ENCODE assay signal across 8 cellular contexts in genomic region chr19:9818734-9819589, GRCh38. TPM values are rescaled to one million over a fixed set of nuclear protein-coding genes. Genes with fewer than 3 reads are reported as not detected.
DNase-seq lines count a peak whose midpoint lies in the region; TF ChIP-seq lines count a peak whose summit lies in the region.

Gene FBXL12 (minus strand): TSS chr19:9819079. CDS start chr19:9818813, 266 bp downstream.

- peaks cover 18% of the 10 kb centered on the region for H3K36me3 Mint-ChIP-seq in activated naive CD4-positive, alpha-beta T cell treated with anti-CD3 and anti-CD28 coated beads for 36 hours (ENCODE audit: low read depth)

- peak within 1 kb of the TSS; percentile 91 for H2AK5ac ChIP-seq in neuronal stem cell (ENCODE audit: low read depth, low read length)

- peak within 1 kb of the TSS; percentile 96 for H3K9ac ChIP-seq in neuronal stem cell (ENCODE audit: low read depth, low read length, poor library complexity)

- H3K27ac ChIP-seq in neuronal stem cell (replicated peaks; ENCODE audit: low read length) = peak within 1 kb of the TSS; percentile 94

- H3K4me1 Mint-ChIP-seq in activated naive CD4-positive, alpha-beta T cell treated with anti-CD3 and anti-CD28 coated beads for 36 hours (ENCODE audit: low read depth) = peaks cover 31% of the 10 kb centered on the region

- peaks cover 7% of the 10 kb centered on the region for H3K9me3 Mint-ChIP-seq in activated naive CD4-positive, alpha-beta T cell treated with anti-CD3 and anti-CD28 coated beads for 36 hours

- no peaks in the 10 kb centered on the region for H3K27me3 ChIP-seq in neuronal stem cell (ENCODE audit: control insufficient read depth in 3 of 3, insufficient read depth in 3 of 3, low read depth in 1 of 3, low read length in 3 of 3)

- DNase-seq in GF-D8 (lab: John Stamatoyannopoulos, UW) (peak; percentile 100), HEK293T (ENCODE audit: extremely low spot score) (peak; percentile 98), NAMALWA (ENCODE audit: low spot score) (peak; percentile 99), SK-N-DZ (ENCODE audit: low spot score) (peak; percentile 99), foreskin melanocyte (peak; percentile 98), neuronal stem cell (ENCODE audit: low spot score) (peak; percentile 100)
- peak; percentile 100 for DNase-seq in activated naive CD4-positive, alpha-beta T cell treated with anti-CD3 and anti-CD28 coated beads for 36 hours

- no peak within 1 kb of the TSS for H4K91ac ChIP-seq in neuronal stem cell (ENCODE audit: low read depth, low read length, poor library complexity)

- peak within 1 kb of the TSS; percentile 94 for H2BK5ac ChIP-seq in neuronal stem cell (ENCODE audit: low read length)

- peak within 1 kb of the TSS; percentile 96 to 99 for H3K4me3 ChIP-seq in neuronal stem cell (ENCODE audit: low read length in 2 of 2)

- no peak for TF ChIP-seq CTCF in subcutaneous adipose tissue (IDR thresholded peaks at IDR 0.05; ENCODE audit: low read depth)

- CTCF ChIA-PET in HEK293T (lab: Yijun Ruan, JAX) = no interaction called here
- CTCF ChIA-PET in activated naive CD4-positive, alpha-beta T cell treated with anti-CD3 and anti-CD28 coated beads for 36 hours (lab: Charles Lee) = no interaction called here

- peaks cover 11% of the 10 kb centered on the region for H3K79me1 ChIP-seq in neuronal stem cell (ENCODE audit: low read depth, low read length)

- H3K27me3 Mint-ChIP-seq in activated naive CD4-positive, alpha-beta T cell treated with anti-CD3 and anti-CD28 coated beads for 36 hours (ENCODE audit: low read depth) = no peaks in the 10 kb centered on the region

- H3K4me3 Mint-ChIP-seq in activated naive CD4-positive, alpha-beta T cell treated with anti-CD3 and anti-CD28 coated beads for 36 hours = peak within 1 kb of the TSS; percentile 82

- peaks cover 0 to 26% of the 10 kb centered on the region in 2 donors for H3K36me3 ChIP-seq in neuronal stem cell (replicated peaks in 1 of 2; ENCODE audit: control insufficient read depth in 2 of 2, insufficient read depth in 2 of 2, low read length in 2 of 2)

- H3K27ac Mint-ChIP-seq in activated naive CD4-positive, alpha-beta T cell treated with anti-CD3 and anti-CD28 coated beads for 36 hours = peak within 1 kb of the TSS; percentile 86

- peak within 1 kb of the TSS; percentile 99 for H3K18ac ChIP-seq in neuronal stem cell (ENCODE audit: low read length)

- H2BK120ac ChIP-seq in neuronal stem cell (ENCODE audit: low read depth, low read length) = no peak within 1 kb of the TSS

- H3K14ac ChIP-seq in neuronal stem cell (ENCODE audit: low read length) = peak within 1 kb of the TSS; percentile 90

- intact Hi-C loops in activated naive CD4-positive, alpha-beta T cell treated with anti-CD3 and anti-CD28 coated beads for 36 hours (cut with micrococcal nuclease) = loop anchor here (1.0 to 2.0 kb wide), 7 partner anchors 8 to 679 kb away; partner anchors contain the start of genes PIN1, UBL5 and ZNF317

- H3K9me3 ChIP-seq in neuronal stem cell (replicated peaks in 1 of 2; ENCODE audit: control insufficient read depth in 2 of 2, insufficient read depth in 1 of 2, low read depth in 1 of 2, low read length in 2 of 2) = peaks cover 0 to 5% of the 10 kb centered on the region in 2 donors

- peaks cover 6 to 7% of the 10 kb centered on the region in 2 donors for H3K4me1 ChIP-seq in neuronal stem cell (ENCODE audit: control insufficient read depth in 2 of 2, insufficient read depth in 1 of 2, low read depth in 1 of 2, low read length in 2 of 2)

- H3K4me2 ChIP-seq in neuronal stem cell (ENCODE audit: insufficient read depth, low read length, poor library complexity, severe bottlenecking) = peak within 1 kb of the TSS; percentile 95

- POLR2A ChIA-PET in HEK293T (lab: Yijun Ruan, JAX) = interaction anchor here (0.6 to 1.9 kb wide), 7 partner anchors 8 to 384 kb away, joined by 3 to 25 read pairs (median 4); partner anchors contain the start of genes PIN1, UBL5, ZNF266 and ZNF846

- H2BK12ac ChIP-seq in neuronal stem cell (ENCODE audit: low read length) = no peak within 1 kb of the TSS

- peak within 1 kb of the TSS; percentile 92 for H4K8ac ChIP-seq in neuronal stem cell (ENCODE audit: low read depth, low read length)

- no CpG with 5 or more reads among the region's 81 CpGs for WGBS in neuronal stem cell (ENCODE audit: extremely low coverage in 2 of 2, insufficient read length in 2 of 2, insufficient replicate concordance in 1 of 2), 2 donors

- H3K4ac ChIP-seq in neuronal stem cell (ENCODE audit: low read length) = peak within 1 kb of the TSS; percentile 67

- peak within 1 kb of the TSS; percentile 98 for H3K23ac ChIP-seq in neuronal stem cell (ENCODE audit: low read depth, low read length, poor library complexity)

- H2BK15ac ChIP-seq in neuronal stem cell (ENCODE audit: low read length) = peak within 1 kb of the TSS; percentile 89

- peak within 1 kb of the TSS; percentile 100 for H2AFZ ChIP-seq in neuronal stem cell (ENCODE audit: low read length)

TF ChIP-seq in HEK293T, 16 proteins besides CTCF, POLR2A, EP300 and RAD21:
- TF ChIP-seq CTBP1 (IDR thresholded peaks at IDR 0.05; ENCODE audit: borderline replicate concordance) (no peak), SP1 (IDR thresholded peaks at IDR 0.05) (no peak), TARDBP (IDR thresholded peaks at IDR 0.05) (no peak), PKNOX1 (IDR thresholded peaks at IDR 0.05) (0 out of 2 replicates have a peak, but pooled peaks have one; percentile 25), LEF1 (IDR thresholded peaks at IDR 0.05; ENCODE audit: borderline replicate concordance) (no peak), ZNF384 (IDR thresholded peaks at IDR 0.05) (no peak), FOXK2 (IDR thresholded peaks at IDR 0.05) (no peak), FOXA1 (IDR thresholded peaks at IDR 0.05) (no peak), ELF4 (IDR thresholded peaks at IDR 0.05) (peak; percentile 73), FOXM1 (IDR thresholded peaks at IDR 0.05; ENCODE audit: borderline replicate concordance) (no peak), SUZ12 (IDR thresholded peaks at IDR 0.05) (no peak), ARNT (IDR thresholded peaks at IDR 0.05) (no peak), NFRKB (IDR thresholded peaks at IDR 0.05) (no peak), BHLHE40 (IDR thresholded peaks at IDR 0.05; ENCODE audit: borderline replicate concordance) (no peak), L3MBTL2 (conservative IDR thresholded peaks at IDR 0.05) (peak; percentile 66), HDGF (IDR thresholded peaks at IDR 0.05; ENCODE audit: borderline replicate concordance) (no peak)
TF ChIP-seq in HEK293T: peak in this region for 3.

RNA-seq across cellular contexts. Expression of gene FBXL12, which starts in this region (rescaled TPM):
- polyA plus RNA-seq in SK-N-DZ (2014; cell fraction: cytosol; rRNA removed) = 36.3 and 37.2 TPM in 2 replicates
- polyA plus RNA-seq in SK-N-DZ (2014; cell fraction: nucleus; rRNA removed) = 29.3 and 47.2 TPM in 2 replicates
- 10 to 100 TPM; 17.5 to 19.8 TPM for total RNA-seq in activated naive CD4-positive, alpha-beta T cell treated with anti-CD3 and anti-CD28 coated beads for 36 hours
- 24.5 TPM for polyA plus RNA-seq in neuronal stem cell (2013, experiment 1 of 2)
- 22.9 TPM for polyA plus RNA-seq in neuronal stem cell (2013, experiment 2 of 2)
- total RNA-seq in subcutaneous adipose tissue = 10 to 100 TPM; 12.6 to 25.6 (median 18.8) TPM

Comparison
In these comparisons a context has a peak if more than half of its experiments do, and no peak if none do; other contexts are left out.
1. Peak in every context shown above with its lines: DNase-seq, H3K4me3 ChIP-seq and H3K27ac ChIP-seq.